In genomic region chr18:59067873-59068272, GRCh38 we compare ENCODE assay signal across 8 cellular contexts.
DNase-seq lines count a peak whose midpoint lies in the region; ATAC-seq and TF ChIP-seq lines count a peak whose summit lies in the region.

No MANE protein-coding gene starts in this region.

- no peak overlapping the region for H3K27ac Mint-ChIP-seq in naive thymus-derived CD8-positive, alpha-beta T cell

- H3K27me3 Mint-ChIP-seq in naive thymus-derived CD8-positive, alpha-beta T cell, result peaks cover 3 to 26% (median 9%) of the 10 kb centered on the region in 5 donors

- no peaks in the 10 kb centered on the region for H3K9me3 Mint-ChIP-seq in naive thymus-derived CD8-positive, alpha-beta T cell

- H3K4me1 Mint-ChIP-seq in naive thymus-derived CD8-positive, alpha-beta T cell, result no peaks in the 10 kb centered on the region

- no peak overlapping the region for H3K4me3 Mint-ChIP-seq in naive thymus-derived CD8-positive, alpha-beta T cell

- POLR2A ChIA-PET in HEK293T (lab: Yijun Ruan, JAX), result no interaction called here
- POLR2A ChIA-PET in naive thymus-derived CD8-positive, alpha-beta T cell (lab: Charles Lee), result no interaction called here

- no peak for ATAC-seq in naive thymus-derived CD8-positive, alpha-beta T cell

- DNase-seq in AG09309 (ENCODE audit: low read depth), result no peak
- DNase-seq in GM12864 (ENCODE audit: low read depth), result no peak
- DNase-seq in RPMI8226, result peak; percentile 48
- DNase-seq in inferior parietal cortex (ENCODE audit: extremely low spot score), result peak; percentile 67
- no peak for DNase-seq in effector CD4-positive, alpha-beta T cell
- DNase-seq in HEK293T (ENCODE audit: extremely low spot score), result no peak
- no peak for DNase-seq in UCSD-AML1 (lab: John Stamatoyannopoulos, UW; ENCODE audit: unreplicated experiment)
- no peak for DNase-seq in naive thymus-derived CD8-positive, alpha-beta T cell

- no peak overlapping the region for H3K4me3 ChIP-seq in AG09309 (ENCODE audit: control insufficient read depth, low read depth, low read length)
- H3K4me3 ChIP-seq in GM12864 (ENCODE audit: low read depth, low read length), result no peak overlapping the region

- CTCF ChIA-PET in HEK293T (lab: Yijun Ruan, JAX), result interaction anchor here (0.6 kb wide), 1 partner anchor 285 kb away, joined by 4 read pairs; no protein-coding TSS in a partner anchor

- TF ChIP-seq CTCF in AG09309 (IDR thresholded peaks at IDR 0.05; ENCODE audit: control insufficient read depth, insufficient read depth, low read depth, low read length, missing control alignments) (peak; percentile 45), GM12864 (IDR thresholded peaks at IDR 0.05; ENCODE audit: low read depth, low read length, missing control alignments) (peak; percentile 22)

- H3K36me3 Mint-ChIP-seq in naive thymus-derived CD8-positive, alpha-beta T cell, result no peaks in the 10 kb centered on the region

TF ChIP-seq in HEK293T, 16 proteins besides CTCF, POLR2A, EP300 and RAD21:
- TF ChIP-seq FOXM1 (IDR thresholded peaks at IDR 0.05; ENCODE audit: borderline replicate concordance), result no peak
- TF ChIP-seq ZNF384 (IDR thresholded peaks at IDR 0.05), result no peak
- no peak for TF ChIP-seq FOXA1 (IDR thresholded peaks at IDR 0.05)
- no peak for TF ChIP-seq LEF1 (IDR thresholded peaks at IDR 0.05; ENCODE audit: borderline replicate concordance)
- no peak for TF ChIP-seq FOXK2 (IDR thresholded peaks at IDR 0.05)
- TF ChIP-seq SP1 (IDR thresholded peaks at IDR 0.05), result no peak
- TF ChIP-seq TARDBP (IDR thresholded peaks at IDR 0.05), result no peak
- TF ChIP-seq NFRKB (IDR thresholded peaks at IDR 0.05), result no peak
- no peak for TF ChIP-seq L3MBTL2 (conservative IDR thresholded peaks at IDR 0.05)
- no peak for TF ChIP-seq HDGF (IDR thresholded peaks at IDR 0.05; ENCODE audit: borderline replicate concordance)
- no peak for TF ChIP-seq CTBP1 (IDR thresholded peaks at IDR 0.05; ENCODE audit: borderline replicate concordance)
- no peak for TF ChIP-seq SUZ12 (IDR thresholded peaks at IDR 0.05)
- no peak for TF ChIP-seq ELF4 (IDR thresholded peaks at IDR 0.05)
- TF ChIP-seq ARNT (IDR thresholded peaks at IDR 0.05), result no peak
- no peak for TF ChIP-seq PKNOX1 (IDR thresholded peaks at IDR 0.05)
- TF ChIP-seq BHLHE40 (IDR thresholded peaks at IDR 0.05; ENCODE audit: borderline replicate concordance), result no peak

Comparison
In these comparisons a context has a peak if more than half of its experiments do, and no peak if none do; other contexts are left out.
1. DNase-seq: peak in RPMI8226 (single experiment) and inferior parietal cortex (single experiment); none in AG09309 (single experiment), GM12864 (single experiment), effector CD4-positive, alpha-beta T cell (single experiment), HEK293T (single experiment), UCSD-AML1 (single experiment) and naive thymus-derived CD8-positive, alpha-beta T cell (0 of 10).